10 cellular contexts compared by ENCODE assay signal in the genomic region with DNA sequence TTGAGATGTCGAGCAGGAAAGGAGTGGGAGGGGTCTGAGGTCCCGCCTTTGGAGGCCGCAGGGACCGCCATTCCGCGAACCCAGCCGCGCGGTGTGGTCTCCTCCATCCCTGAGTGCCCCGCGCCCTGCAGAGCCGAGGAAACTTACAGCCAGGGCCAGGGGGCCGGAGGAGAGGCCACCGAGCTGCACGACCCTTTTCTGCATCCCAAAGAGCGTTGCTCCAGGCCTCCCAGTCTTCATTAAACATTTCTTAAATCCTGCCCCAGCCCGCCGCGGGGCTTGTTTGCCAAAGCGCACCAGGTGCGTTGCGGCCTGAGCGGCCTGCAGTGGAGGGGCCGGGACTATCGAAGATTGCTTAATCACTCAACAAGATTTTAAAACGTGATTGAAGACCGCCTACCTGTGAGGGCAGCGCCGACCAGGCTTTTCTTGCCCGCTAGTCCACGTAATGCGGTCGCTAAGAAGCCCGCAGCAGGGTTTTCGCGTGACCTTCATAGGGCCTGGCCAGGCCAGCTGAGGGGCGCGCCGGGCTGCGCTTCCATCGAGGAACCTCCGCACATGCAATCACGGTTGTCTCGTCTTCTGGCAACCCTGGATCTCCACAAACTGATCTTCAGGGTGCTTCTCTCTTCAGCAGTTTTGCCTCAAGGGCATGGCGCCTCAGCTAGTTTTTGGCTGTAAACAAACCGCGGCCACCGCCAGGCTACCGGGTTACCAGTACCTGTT. TPM values are rescaled to one million over a fixed set of nuclear protein-coding genes. Genes with fewer than 3 reads are reported as not detected.
DNase-seq lines count a peak whose midpoint lies in the region; TF ChIP-seq lines count a peak whose summit lies in the region.
"Had no signal": no experiment of that assay in that cellular context is flagged by ENCODE, and none has a peak within 500 bp of the region (broad histone marks: within the 10 kb centered on the region; RNA-seq: fewer than 3 reads in every experiment).

No MANE protein-coding gene starts in this region.

- H3K27ac ChIP-seq in mesodermal cell (ENCODE audit: low read depth, low read length, severe bottlenecking) = peak overlapping the region; percentile 89
- peak overlapping the region; percentile 98 to 99 (median 99) for H3K27ac ChIP-seq in transverse colon

- H3K27me3 ChIP-seq in transverse colon = no peaks in the 10 kb centered on the region

- peak; percentile 43 for DNase-seq in activated CD8-positive, alpha-beta memory T cell treated with anti-CD3 and anti-CD28 coated beads, Interleukin-2, amount 50 U/mL, for 48 hours
- no peak for DNase-seq in activated CD8-positive, alpha-beta memory T cell treated with anti-CD3 and anti-CD28 coated beads, Interleukin-2, amount 50 U/mL, for 4 hours
- DNase-seq in choroid plexus epithelial cell (ENCODE audit: low read depth) (no peak), transverse colon (no peak), NCI-H146 treated with DMSO at 0.1 percent for 48 hours (lab: John Stamatoyannopoulos, UW; ENCODE audit: unreplicated experiment) (no peak), HK-2 (ENCODE audit: unreplicated experiment) (no peak)
- no peak for DNase-seq in stimulated activated naive CD4-positive, alpha-beta T cell treated with Interleukin-2 at 50 U/mL for 16 hours (lab: John Stamatoyannopoulos, UW)
- DNase-seq: ACHN, NCI-H1694 treated with DMSO at 0.1 percent for 48 hours had no signal

- TF ChIP-seq CTCF in choroid plexus epithelial cell (conservative IDR thresholded peaks at IDR 0.05; ENCODE audit: low read depth, low read length) = no peak
- no peak for TF ChIP-seq CTCF in transverse colon (IDR thresholded peaks at IDR 0.05)

- no peak for TF ChIP-seq EP300 in transverse colon (IDR thresholded peaks at IDR 0.05; ENCODE audit: low read depth)

- no peak for TF ChIP-seq POLR2A in transverse colon (IDR thresholded peaks at IDR 0.05)

- in situ Hi-C loops in transverse colon (cut with MboI; ENCODE audit: low pct_ligation_motif_present in 1 of 4, low pct_unique_long_range_greater_than_20kb in 1 of 4, low sequenced_read_pairs in 3 of 4) = loop anchor here in 1 of 4 donors (25.0 kb wide), 1 partner anchor 100 kb away; no protein-coding TSS in a partner anchor

- H3K9me3 ChIP-seq in mesodermal cell (ENCODE audit: control insufficient read depth, low read length) (no peaks in the 10 kb centered on the region), transverse colon (no peaks in the 10 kb centered on the region)

- 19 to 26% methylated on average over 36 to 46 of the region's 49 CpGs for WGBS in mesodermal cell (ENCODE audit: insufficient coverage in 2 of 2), 2 experiments
- 50 to 80% methylated on average over 11 to 46 of the region's 49 CpGs for WGBS in transverse colon (ENCODE audit: low coverage in 1 of 2), 2 donors

- H3K4me1 ChIP-seq in mesodermal cell (ENCODE audit: control insufficient read depth, insufficient read depth, low read length, poor library complexity, severe bottlenecking) = peaks cover 6% of the 10 kb centered on the region
- H3K4me1 ChIP-seq in transverse colon = peaks cover 0 to 20% (median 12%) of the 10 kb centered on the region in 4 donors

- no peaks in the 10 kb centered on the region for H3K36me3 ChIP-seq in mesodermal cell (ENCODE audit: control insufficient read depth, insufficient read depth, low read length)
- no peaks in the 10 kb centered on the region for H3K36me3 ChIP-seq in transverse colon

- intact Hi-C loops in transverse colon (cut with DNase I; ENCODE audit: low total_unique reads) = no loop called here

- H3K4me3 ChIP-seq in choroid plexus epithelial cell (ENCODE audit: low read depth, low read length) (peak overlapping the region; percentile 74), mesodermal cell (ENCODE audit: extremely low read depth, insufficient read depth, low read length, poor library complexity, severe bottlenecking) (peak overlapping the region; percentile 48), transverse colon (peak overlapping the region in 3 of 4 donors; percentile 93 to 97 (median 95))

RNA-seq across cellular contexts. Expression of a gene that starts 2.0 kb away (rescaled TPM):
- polyA plus RNA-seq in mesodermal cell (2013, experiment 1 of 2) = 121 TPM
- polyA plus RNA-seq in mesodermal cell (2013, experiment 2 of 2) = 108 TPM
- 100 to 1,000 TPM in 1 of 4 donors, 10 to 100 TPM in 3; 71.9 to 247 (median 98.4) TPM for total RNA-seq in transverse colon
